1 cellular context compared by ENCODE assay signal in the genomic region with DNA sequence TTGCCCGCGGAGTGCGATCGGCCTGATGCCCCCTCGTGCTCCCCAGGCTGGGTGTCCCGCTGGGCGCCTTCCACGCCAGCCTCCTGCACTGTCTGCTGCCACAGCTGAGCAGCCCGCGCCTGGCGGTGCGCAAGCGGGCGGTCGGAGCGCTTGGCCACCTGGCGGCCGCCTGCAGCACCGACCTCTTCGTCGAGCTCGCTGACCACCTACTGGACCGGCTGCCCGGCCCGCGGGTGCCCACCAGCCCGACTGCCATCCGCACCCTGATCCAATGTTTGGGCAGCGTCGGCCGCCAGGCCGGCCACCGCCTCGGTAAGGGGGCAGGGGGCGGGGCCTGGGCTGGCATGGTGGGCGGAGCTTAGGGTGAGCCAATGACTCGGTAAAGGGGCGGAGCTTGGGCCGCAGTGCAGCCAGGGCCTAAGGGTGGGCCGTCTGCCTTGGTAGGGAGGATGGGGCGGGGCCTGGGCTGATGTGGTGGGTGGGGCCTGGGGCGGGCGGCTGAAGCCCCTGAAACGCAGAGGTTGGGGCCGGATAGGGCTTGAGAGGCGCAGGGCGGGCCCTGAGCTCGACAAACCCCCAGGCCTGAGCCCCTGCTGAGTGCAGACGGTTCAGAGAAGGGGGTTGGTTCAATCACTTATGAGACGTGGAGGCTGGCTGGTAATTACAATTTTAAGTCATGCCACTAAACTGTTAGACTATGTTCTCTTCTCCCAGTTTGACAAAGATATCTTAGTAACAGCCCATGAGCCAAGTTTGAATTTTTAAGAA.
TF ChIP-seq lines count a peak whose summit lies in the region.

No MANE protein-coding gene starts in this region.

TF ChIP-seq in SK-N-SH, 30 proteins besides CTCF, POLR2A, EP300 and RAD21 (continued from another document):
- TF ChIP-seq TAF1 (IDR thresholded peaks at IDR 0.05; ENCODE audit: borderline replicate concordance, low read depth, low read length) (peak; percentile 69), GATA2 (CRISPR knock-in tag; IDR thresholded peaks at IDR 0.05) (no peak), NRF1 (IDR thresholded peaks at IDR 0.05; ENCODE audit: low read depth, low read length) (peak; percentile 50), FOSL2 (IDR thresholded peaks at IDR 0.05; ENCODE audit: borderline replicate concordance, low read depth) (no peak), NFIC (IDR thresholded peaks at IDR 0.05; ENCODE audit: borderline replicate concordance) (no peak), SIN3A (IDR thresholded peaks at IDR 0.05; ENCODE audit: borderline replicate concordance, low read depth, low read length) (no peak), CHD2 (IDR thresholded peaks at IDR 0.05; ENCODE audit: low read length, partially characterized antibody) (peak; percentile 3), RXRA (IDR thresholded peaks at IDR 0.05; ENCODE audit: borderline replicate concordance, low read depth) (no peak), TEAD4 (IDR thresholded peaks at IDR 0.05; ENCODE audit: borderline replicate concordance, insufficient read depth) (no peak)
- TF ChIP-seq, protein P1, sequence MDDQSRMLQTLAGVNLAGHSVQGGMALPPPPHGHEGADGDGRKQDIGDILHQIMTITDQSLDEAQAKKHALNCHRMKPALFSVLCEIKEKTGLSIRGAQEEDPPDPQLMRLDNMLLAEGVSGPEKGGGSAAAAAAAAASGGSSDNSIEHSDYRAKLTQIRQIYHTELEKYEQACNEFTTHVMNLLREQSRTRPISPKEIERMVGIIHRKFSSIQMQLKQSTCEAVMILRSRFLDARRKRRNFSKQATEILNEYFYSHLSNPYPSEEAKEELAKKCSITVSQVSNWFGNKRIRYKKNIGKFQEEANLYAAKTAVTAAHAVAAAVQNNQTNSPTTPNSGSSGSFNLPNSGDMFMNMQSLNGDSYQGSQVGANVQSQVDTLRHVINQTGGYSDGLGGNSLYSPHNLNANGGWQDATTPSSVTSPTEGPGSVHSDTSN (IDR thresholded peaks at IDR 0.05), result no peak; the same call in 1 of the 2 replicates
- TF ChIP-seq, protein P2, sequence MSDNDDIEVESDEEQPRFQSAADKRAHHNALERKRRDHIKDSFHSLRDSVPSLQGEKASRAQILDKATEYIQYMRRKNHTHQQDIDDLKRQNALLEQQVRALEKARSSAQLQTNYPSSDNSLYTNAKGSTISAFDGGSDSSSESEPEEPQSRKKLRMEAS (IDR thresholded peaks at IDR 0.05; ENCODE audit: low read depth), result peak; percentile 45; the same call in 1 of the 2 replicates
TF ChIP-seq in SK-N-SH: peak in this region for 7.
